18 cellular contexts compared by ENCODE assay signal in genomic region chr9:81416476-81417298, GRCh38.
DNase-seq lines count a peak whose midpoint lies in the region; ATAC-seq and TF ChIP-seq lines count a peak whose summit lies in the region.
"Had no signal": no experiment of that assay in that cellular context is flagged by ENCODE, and none has a peak within 500 bp of the region (broad histone marks: within the 10 kb centered on the region; RNA-seq: fewer than 3 reads in every experiment).

No MANE protein-coding gene starts in this region.

- peaks cover 20% of the 10 kb centered on the region for H3K9me3 Mint-ChIP-seq in mesothelial cell of epicardium
- H3K9me3 Mint-ChIP-seq in activated CD4-positive, alpha-beta T cell treated with anti-CD3 and anti-CD28 coated beads for 36 hours (ENCODE audit: low read depth): peaks cover 2% of the 10 kb centered on the region

- DNase-seq in left ventricle myocardium superior (no peak), Right ventricle myocardium superior (no peak), SK-N-DZ (ENCODE audit: low spot score) (peak; percentile 15), mesothelial cell of epicardium (ENCODE audit: low spot score in 2 of 2, unreplicated experiment in 2 of 2) (no peak), aorta (no peak), pons (ENCODE audit: low spot score) (no peak)
- DNase-seq in activated CD4-positive, alpha-beta T cell treated with anti-CD3 and anti-CD28 coated beads for 36 hours: no peak
- DNase-seq in effector CD8-positive, alpha-beta T cell (lab: John Stamatoyannopoulos, UW): no peak
- DNase-seq: activated naive CD4-positive, alpha-beta T cell; central memory CD4-positive, alpha-beta T cell; hypothalamus; NCI-H1105; stimulated activated CD4-positive, alpha-beta T cell treated with anti-CD3 and anti-CD28 coated beads, Interleukin-2, amount 100 ng/mL, for 24 hours had no signal

- H3K36me3 Mint-ChIP-seq in mesothelial cell of epicardium: peaks cover 1% of the 10 kb centered on the region
- no peaks in the 10 kb centered on the region for H3K36me3 Mint-ChIP-seq in activated CD4-positive, alpha-beta T cell treated with anti-CD3 and anti-CD28 coated beads for 36 hours (ENCODE audit: low read depth)
- H3K36me3 Mint-ChIP-seq: IgD-negative memory B cell had no signal

- no peaks in the 10 kb centered on the region for H3K36me3 ChIP-seq in aorta (ENCODE audit: control insufficient read depth in 1 of 2, insufficient read depth in 2 of 2, low read length in 1 of 2)
- H3K36me3 ChIP-seq: vagina had no signal

- intact Hi-C loops in left ventricle myocardium superior (cut with micrococcal nuclease): no loop called here
- intact Hi-C loops in Right ventricle myocardium superior (cut with DNase I): no loop called here
- intact Hi-C loops in aorta (cut with DNase I): no loop called here
- intact Hi-C loops in activated CD4-positive, alpha-beta T cell treated with anti-CD3 and anti-CD28 coated beads for 36 hours (cut with DNase I, micrococcal nuclease): no loop called here

- H3K27ac Mint-ChIP-seq in mesothelial cell of epicardium: peak overlapping the region; percentile 8
- H3K27ac Mint-ChIP-seq in activated CD4-positive, alpha-beta T cell treated with anti-CD3 and anti-CD28 coated beads for 36 hours: no peak overlapping the region
- H3K27ac Mint-ChIP-seq: IgD-negative memory B cell, memory B cell had no signal

- H3K9me3 ChIP-seq in aorta (ENCODE audit: control insufficient read depth, low read length): no peaks in the 10 kb centered on the region
- H3K9me3 ChIP-seq: vagina had no signal

- POLR2A ChIA-PET in activated CD4-positive, alpha-beta T cell treated with anti-CD3 and anti-CD28 coated beads for 36 hours (lab: Charles Lee): interaction anchor here (0.6 kb wide), 1 partner anchor 28 kb away, joined by 3 read pairs; no protein-coding TSS in a partner anchor

- H3K4me3 ChIP-seq in aorta (ENCODE audit: low read length in 2 of 2): no peak overlapping the region
- H3K4me3 ChIP-seq: SK-N-MC, vagina had no signal

- TF ChIP-seq CTCF in mesothelial cell of epicardium (IDR thresholded peaks at IDR 0.05; ENCODE audit: unreplicated experiment): no peak

- CTCF ChIA-PET in activated CD4-positive, alpha-beta T cell treated with anti-CD3 and anti-CD28 coated beads for 36 hours (lab: Charles Lee): no interaction called here

- H3K27ac ChIP-seq in aorta (ENCODE audit: low read depth in 1 of 2, low read length in 2 of 2): peak overlapping the region in 1 of 2 donors; percentile 33
- H3K27ac ChIP-seq: parathyroid adenoma, SK-N-MC, vagina had no signal

- H3K27me3 ChIP-seq in aorta (ENCODE audit: control insufficient read depth in 1 of 2, insufficient read depth in 2 of 2, low read length in 1 of 2): peaks cover 0 to 1% of the 10 kb centered on the region in 2 donors
- H3K27me3 ChIP-seq: vagina had no signal

- H3K27me3 Mint-ChIP-seq in mesothelial cell of epicardium (ENCODE audit: low read depth): no peaks in the 10 kb centered on the region
- H3K27me3 Mint-ChIP-seq in activated CD4-positive, alpha-beta T cell treated with anti-CD3 and anti-CD28 coated beads for 36 hours: no peaks in the 10 kb centered on the region
- H3K27me3 Mint-ChIP-seq: memory B cell had no signal

- peak; percentile 34 for ATAC-seq in left ventricle myocardium superior
- ATAC-seq in Right ventricle myocardium superior (ENCODE audit: poor library complexity): no peak
- peak; percentile 52 for ATAC-seq in aorta (ENCODE audit: low FRiP score)
- ATAC-seq in activated CD4-positive, alpha-beta T cell treated with anti-CD3 and anti-CD28 coated beads for 36 hours: no peak

- peaks cover 25% of the 10 kb centered on the region for H3K4me1 Mint-ChIP-seq in mesothelial cell of epicardium
- no peaks in the 10 kb centered on the region for H3K4me1 Mint-ChIP-seq in activated CD4-positive, alpha-beta T cell treated with anti-CD3 and anti-CD28 coated beads for 36 hours
- H3K4me1 Mint-ChIP-seq: IgD-negative memory B cell, memory B cell had no signal

- H3K4me1 ChIP-seq in aorta (ENCODE audit: control insufficient read depth in 1 of 2, insufficient read depth in 2 of 2, low read length in 2 of 2): peaks cover 2 to 11% of the 10 kb centered on the region in 2 donors
- H3K4me1 ChIP-seq: parathyroid adenoma had no signal

- 6 to 7% methylated on average over 7 of the region's 7 CpGs for WGBS in aorta, 2 donors

- no peak overlapping the region for H3K4me3 Mint-ChIP-seq in mesothelial cell of epicardium
- H3K4me3 Mint-ChIP-seq in activated CD4-positive, alpha-beta T cell treated with anti-CD3 and anti-CD28 coated beads for 36 hours: no peak overlapping the region
- H3K4me3 Mint-ChIP-seq: IgD-negative memory B cell, memory B cell had no signal

Comparison
In these comparisons a context has a peak if more than half of its experiments do, and no peak if none do; other contexts are left out.
1. ATAC-seq: peak in left ventricle myocardium superior (single experiment) and aorta (single experiment); none in Right ventricle myocardium superior (single experiment) and activated CD4-positive, alpha-beta T cell treated with anti-CD3 and anti-CD28 coated beads for 36 hours (single experiment).